ENCODE assay signal across 23 cellular contexts in the genomic region with DNA sequence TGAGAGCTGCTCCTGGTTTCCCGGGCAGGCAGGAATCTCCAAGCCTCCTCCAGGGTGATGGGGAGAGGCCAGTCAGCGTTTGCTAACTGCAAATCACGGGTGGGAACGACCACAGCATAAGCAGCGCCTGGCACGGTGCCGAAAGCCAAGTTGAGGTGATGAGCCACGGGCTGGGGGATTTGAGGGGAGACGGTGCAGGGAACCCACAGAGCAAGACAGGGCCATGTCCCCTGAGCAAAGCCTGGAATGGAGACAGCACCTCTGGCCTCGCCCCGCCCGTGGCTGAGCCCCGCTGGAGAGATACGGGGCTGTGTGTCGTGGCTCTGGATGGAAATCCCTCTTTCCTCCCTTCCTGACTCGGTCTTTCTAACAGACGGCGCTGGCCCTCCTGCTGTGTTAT. TPM values are rescaled to one million over a fixed set of nuclear protein-coding genes. Genes with fewer than 3 reads are reported as not detected.
DNase-seq lines count a peak whose midpoint lies in the region; ATAC-seq, FAIRE-seq and TF ChIP-seq lines count a peak whose summit lies in the region.
"Had no signal": no experiment of that assay in that cellular context is flagged by ENCODE, and none has a peak within 500 bp of the region (broad histone marks: within the 10 kb centered on the region; RNA-seq: fewer than 3 reads in every experiment).

No MANE protein-coding gene starts in this region.

- H3K36me3 ChIP-seq in neuronal stem cell (replicated peaks in 1 of 2; ENCODE audit: control insufficient read depth in 2 of 2, insufficient read depth in 2 of 2, low read length in 2 of 2) (no peaks in the 10 kb centered on the region), tibial artery (no peaks in the 10 kb centered on the region)

- WGBS in neuronal stem cell (ENCODE audit: extremely low coverage in 2 of 2, insufficient read length in 2 of 2, insufficient replicate concordance in 1 of 2), 2 donors, result no CpG with 5 or more reads among the region's 18 CpGs

- H3K9ac ChIP-seq in neuronal stem cell (ENCODE audit: low read depth, low read length, poor library complexity), result peak overlapping the region; percentile 21

- ATAC-seq in left cardiac atrium (peak; percentile 8 to 26), Right ventricle myocardium superior (ENCODE audit: poor library complexity) (no peak)
- ATAC-seq: CD8-positive, alpha-beta T cell had no signal

- H3K27me3 ChIP-seq in neuronal stem cell (ENCODE audit: control insufficient read depth in 3 of 3, insufficient read depth in 3 of 3, low read depth in 1 of 3, low read length in 3 of 3) (peaks cover 0 to 6% (median 0%) of the 10 kb centered on the region in 3 experiments), tibial artery (no peaks in the 10 kb centered on the region)

- peak overlapping the region; percentile 70 for H2AK5ac ChIP-seq in neuronal stem cell (ENCODE audit: low read depth, low read length)

- H3K4me3 ChIP-seq in coronary artery (peak overlapping the region; percentile 38), neuronal stem cell (ENCODE audit: low read length in 2 of 2) (no peak overlapping the region), tibial artery (peak overlapping the region; percentile 27 to 39)

- H3K14ac ChIP-seq in neuronal stem cell (ENCODE audit: low read length), result peak overlapping the region; percentile 71

- peak overlapping the region; percentile 57 for H3K18ac ChIP-seq in neuronal stem cell (ENCODE audit: low read length)

- peak overlapping the region; percentile 53 for H3K4ac ChIP-seq in neuronal stem cell (ENCODE audit: low read length)

- H2BK120ac ChIP-seq in neuronal stem cell (ENCODE audit: low read depth, low read length), result no peak overlapping the region

- no peak overlapping the region for H4K8ac ChIP-seq in neuronal stem cell (ENCODE audit: low read depth, low read length)

- H3K23ac ChIP-seq in neuronal stem cell (ENCODE audit: low read depth, low read length, poor library complexity), result peak overlapping the region; percentile 31

- no peak overlapping the region for H2BK12ac ChIP-seq in neuronal stem cell (ENCODE audit: low read length)

- TF ChIP-seq POLR2A in GM12891 (IDR thresholded peaks at IDR 0.05; ENCODE audit: low read depth, low read length), result no peak

- peak overlapping the region; percentile 37 for H2BK15ac ChIP-seq in neuronal stem cell (ENCODE audit: low read length)

- no peaks in the 10 kb centered on the region for H3K79me1 ChIP-seq in neuronal stem cell (ENCODE audit: low read depth, low read length)

- no peaks in the 10 kb centered on the region for H3K9me3 ChIP-seq in neuronal stem cell (replicated peaks in 1 of 2; ENCODE audit: control insufficient read depth in 2 of 2, insufficient read depth in 1 of 2, low read depth in 1 of 2, low read length in 2 of 2)
- H3K9me3 ChIP-seq in tibial artery, result no peaks in the 10 kb centered on the region
- H3K9me3 ChIP-seq: Caco-2 had no signal

- H3K4me2 ChIP-seq in neuronal stem cell (ENCODE audit: insufficient read depth, low read length, poor library complexity, severe bottlenecking), result no peak overlapping the region

- no peak for FAIRE-seq in GM12891 (lab: Jason Lieb, UNC)
- FAIRE-seq: GM19239 had no signal

- DNase-seq in left cardiac atrium (no peak), Right ventricle myocardium superior (no peak), coronary artery (ENCODE audit: low spot score) (no peak), neuronal stem cell (ENCODE audit: low spot score) (no peak), tibial artery (no peak), GM12891 (ENCODE audit: insufficient read length, low spot score) (no peak), LoVo (ENCODE audit: low spot score) (no peak)
- DNase-seq in stimulated activated CD8-positive, alpha-beta memory T cell treated with anti-CD3 and anti-CD28 coated beads, Interleukin-4, amount 100 ng/mL, for 48 hours, result no peak
- DNase-seq: Caco-2; CD8-positive, alpha-beta T cell; EL; GF-D8; KG1; NCI-H1048; NCI-H1417; NCI-H2029 treated with DMSO at 0.1 percent for 48 hours; NCI-H2227 treated with DMSO at 0.1 percent for 48 hours; NCI-H69; RPMI8226; SHP77 treated with DMSO at 0.1 percent for 48 hours had no signal

- H3K27ac ChIP-seq in coronary artery (no peak overlapping the region), neuronal stem cell (replicated peaks; ENCODE audit: low read length) (no peak overlapping the region), tibial artery (peak overlapping the region in 1 of 2 donors; percentile 29)
- H3K27ac ChIP-seq: 22Rv1, C4-2B had no signal

- H3K4me1 ChIP-seq in neuronal stem cell (ENCODE audit: control insufficient read depth in 2 of 2, insufficient read depth in 1 of 2, low read depth in 1 of 2, low read length in 2 of 2) (no peaks in the 10 kb centered on the region), tibial artery (peaks cover 0 to 12% (median 3%) of the 10 kb centered on the region in 4 donors)
- H3K4me1 ChIP-seq: Caco-2 had no signal

- no peak overlapping the region for H4K91ac ChIP-seq in neuronal stem cell (ENCODE audit: low read depth, low read length, poor library complexity)

- no peak overlapping the region for H2AFZ ChIP-seq in neuronal stem cell (ENCODE audit: low read length)

- TF ChIP-seq CTCF in coronary artery (IDR thresholded peaks at IDR 0.05) (no peak), tibial artery (IDR thresholded peaks at IDR 0.05) (no peak)

- intact Hi-C loops in left cardiac atrium (cut with DNase I), result no loop called here
- intact Hi-C loops in Right ventricle myocardium superior (cut with DNase I), result no loop called here
- intact Hi-C loops in tibial artery (cut with DNase I; ENCODE audit: low total_unique reads), result no loop called here

- peak overlapping the region; percentile 82 for H2BK5ac ChIP-seq in neuronal stem cell (ENCODE audit: low read length)

TF ChIP-seq in GM12891, 5 proteins besides CTCF, POLR2A, EP300 and RAD21:
- TF ChIP-seq SPI1 (IDR thresholded peaks at IDR 0.05; ENCODE audit: low read depth, low read length), result no peak
- TF ChIP-seq POU2F2 (IDR thresholded peaks at IDR 0.05; ENCODE audit: low read depth, low read length), result no peak
- no peak for TF ChIP-seq PAX5 (IDR thresholded peaks at IDR 0.05; ENCODE audit: insufficient read depth, low read length, severe bottlenecking)
- TF ChIP-seq TAF1 (IDR thresholded peaks at IDR 0.05; ENCODE audit: low read depth, low read length), result no peak
- TF ChIP-seq POLR2AphosphoS5 (IDR thresholded peaks at IDR 0.05; ENCODE audit: low read depth, low read length), result no peak

RNA-seq across cellular contexts. Expression of gene TMEM18, which starts 31.5 kb away (rescaled TPM):
- total RNA-seq in left cardiac atrium (10 to 100 TPM; 12.2 to 16.1 TPM), Right ventricle myocardium superior (10.3 TPM)
- polyA plus RNA-seq in neuronal stem cell (2013, experiment 1 of 2), result 33.2 TPM
- 35.6 TPM for polyA plus RNA-seq in neuronal stem cell (2013, experiment 2 of 2)
- polyA plus RNA-seq in GM12891 (2012; ENCODE audit: low read depth, missing spikeins), result 14.3 TPM

Comparison
In these comparisons a context has a peak if more than half of its experiments do, and no peak if none do; other contexts are left out.
1. H3K4me3 ChIP-seq: peak in coronary artery (single experiment) and tibial artery (2 of 2); none in neuronal stem cell (0 of 2).